In the genomic region with DNA sequence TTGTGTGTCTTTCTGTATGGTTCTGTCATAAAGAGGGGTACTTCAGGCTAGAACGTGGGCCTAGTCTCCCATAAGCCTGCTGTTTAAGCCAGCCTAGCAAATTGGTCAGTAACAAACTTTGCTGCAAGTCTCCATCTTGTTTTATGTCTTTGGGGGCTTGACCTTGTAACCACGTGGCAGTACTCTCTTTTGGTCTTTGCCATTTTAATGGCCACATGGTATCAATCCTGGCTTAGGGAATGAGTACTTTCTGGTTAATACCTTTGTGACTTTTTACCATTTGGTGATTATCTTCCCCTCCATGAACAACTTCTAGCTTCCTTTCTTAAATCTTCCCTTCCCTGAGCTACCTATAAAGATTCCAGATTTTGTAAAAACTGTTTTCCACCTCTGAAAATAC, we compare ENCODE assay signal across 1 cellular context.
TF ChIP-seq lines count a peak whose summit lies in the region.

No MANE protein-coding gene starts in this region.

TF ChIP-seq in HepG2, 621 proteins besides CTCF, POLR2A, EP300 and RAD21 (continued from another document):
- TF ChIP-seq, protein P1, sequence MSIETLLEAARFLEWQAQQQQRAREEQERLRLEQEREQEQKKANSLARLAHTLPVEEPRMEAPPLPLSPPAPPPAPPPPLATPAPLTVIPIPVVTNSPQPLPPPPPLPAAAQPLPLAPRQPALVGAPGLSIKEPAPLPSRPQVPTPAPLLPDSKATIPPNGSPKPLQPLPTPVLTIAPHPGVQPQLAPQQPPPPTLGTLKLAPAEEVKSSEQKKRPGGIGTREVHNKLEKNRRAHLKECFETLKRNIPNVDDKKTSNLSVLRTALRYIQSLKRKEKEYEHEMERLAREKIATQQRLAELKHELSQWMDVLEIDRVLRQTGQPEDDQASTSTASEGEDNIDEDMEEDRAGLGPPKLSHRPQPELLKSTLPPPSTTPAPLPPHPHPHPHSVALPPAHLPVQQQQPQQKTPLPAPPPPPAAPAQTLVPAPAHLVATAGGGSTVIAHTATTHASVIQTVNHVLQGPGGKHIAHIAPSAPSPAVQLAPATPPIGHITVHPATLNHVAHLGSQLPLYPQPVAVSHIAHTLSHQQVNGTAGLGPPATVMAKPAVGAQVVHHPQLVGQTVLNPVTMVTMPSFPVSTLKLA (IDR thresholded peaks at IDR 0.05): peak; percentile 95
TF ChIP-seq in HepG2: peak in this region for 1.
